ENCODE assay signal across 23 cellular contexts in the genomic region with DNA sequence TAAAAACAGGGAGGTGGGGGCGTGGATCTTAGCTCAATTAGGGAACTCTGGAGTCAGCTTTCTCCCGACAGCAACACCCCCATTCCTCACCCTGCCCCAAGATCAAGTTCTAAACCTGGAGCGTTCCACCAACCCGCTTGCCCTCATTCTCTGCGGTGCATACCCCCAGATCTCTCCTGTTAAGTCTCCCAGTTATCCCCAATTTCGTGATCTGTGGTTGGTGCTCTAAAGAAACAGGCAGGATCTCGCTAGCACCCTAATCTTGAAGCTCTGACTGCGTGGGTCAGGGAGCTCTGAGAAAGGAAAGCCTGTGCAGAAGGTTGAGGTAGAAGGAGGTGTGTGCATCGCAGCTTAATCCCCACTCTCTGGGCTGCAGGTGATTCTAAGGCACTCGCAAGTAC.
DNase-seq lines count a peak whose midpoint lies in the region; ATAC-seq and TF ChIP-seq lines count a peak whose summit lies in the region.
"Had no signal": no experiment of that assay in that cellular context is flagged by ENCODE, and none has a peak within 500 bp of the region (broad histone marks: within the 10 kb centered on the region; RNA-seq: fewer than 3 reads in every experiment).

No MANE protein-coding gene starts in this region.

- peak overlapping the region; percentile 63; the same call in 1 of the 2 replicates for H2AFZ ChIP-seq in GM23338

- no peaks in the 10 kb centered on the region for H3K36me3 Mint-ChIP-seq in GM23338 (ENCODE audit: low read depth)
- H3K36me3 Mint-ChIP-seq: CD8-positive, alpha-beta memory T cell had no signal

- no peaks in the 10 kb centered on the region for H3F3A ChIP-seq in GM23338 (replicated peaks; ENCODE audit: low read depth)

- no peak for TF ChIP-seq CTCF in GM23338 (conservative IDR thresholded peaks at IDR 0.05; ENCODE audit: low read depth in 2 of 2)

- intact Hi-C loops in head of caudate nucleus (cut with DNase I): no loop called here

- no peaks in the 10 kb centered on the region for H3K4me1 ChIP-seq in GM23338 (ENCODE audit: insufficient read depth)
- H3K4me1 ChIP-seq: A549 had no signal

- no peak overlapping the region for H3K27ac Mint-ChIP-seq in GM23338
- H3K27ac Mint-ChIP-seq: B cell; CD4-positive, alpha-beta T cell; CD8-positive, alpha-beta memory T cell had no signal

- no peak overlapping the region for H3K4me2 ChIP-seq in GM23338
- H3K4me2 ChIP-seq: A549; BLaER1 treated with 17β-estradiol and CSF1 and Interleukin-3, amounts not matched to agents 10 nM and 100 nM had no signal

- H3K27me3 ChIP-seq in GM23338 (ENCODE audit: insufficient read depth): no peaks in the 10 kb centered on the region
- H3K27me3 ChIP-seq: BLaER1 treated with 17β-estradiol and CSF1 and Interleukin-3, amounts not matched to agents 10 nM and 100 nM had no signal

- H3K9me3 Mint-ChIP-seq in GM23338: no peaks in the 10 kb centered on the region
- H3K9me3 Mint-ChIP-seq: CD4-positive, alpha-beta T cell had no signal

- peaks cover 4% of the 10 kb centered on the region for H3K27me3 Mint-ChIP-seq in GM23338 (ENCODE audit: insufficient read depth, low read depth, poor library complexity)
- H3K27me3 Mint-ChIP-seq: B cell; CD8-positive, alpha-beta memory T cell had no signal

- H4K20me1 ChIP-seq in GM23338 (replicated peaks; ENCODE audit: insufficient read depth): no peaks in the 10 kb centered on the region
- H4K20me1 ChIP-seq: BLaER1 treated with 17β-estradiol and CSF1 and Interleukin-3, amounts not matched to agents 10 nM and 100 nM had no signal

- H3K4me1 Mint-ChIP-seq in GM23338: peaks cover 14% of the 10 kb centered on the region
- H3K4me1 Mint-ChIP-seq: B cell; CD8-positive, alpha-beta memory T cell had no signal

- H3K79me2 ChIP-seq in GM23338 (replicated peaks; ENCODE audit: insufficient read depth): no peaks in the 10 kb centered on the region

- H3K36me3 ChIP-seq in GM23338 (ENCODE audit: insufficient read depth): no peaks in the 10 kb centered on the region
- H3K36me3 ChIP-seq: BLaER1 treated with 17β-estradiol and CSF1 and Interleukin-3, amounts not matched to agents 10 nM and 100 nM had no signal

- no peak overlapping the region for H3K4me3 ChIP-seq in GM23338
- H3K4me3 ChIP-seq: A549; BLaER1 treated with 17β-estradiol and CSF1 and Interleukin-3, amounts not matched to agents 10 nM and 100 nM; GM12878 had no signal

- ATAC-seq in GM23338: no peak
- ATAC-seq in HG03139 (IDR thresholded peaks at IDR 0.05; ENCODE audit: unreplicated experiment): no peak
- no peak for ATAC-seq in HG03095 (IDR thresholded peaks at IDR 0.05; ENCODE audit: unreplicated experiment)
- ATAC-seq: A549, GM12878 had no signal

- no peak for DNase-seq in GM23338 (ENCODE audit: low spot score)
- peak in 35 of 61 donors; percentile 17 to 90 (median 52) for DNase-seq in caudate nucleus (lab: John Stamatoyannopoulos, UW)
- DNase-seq in head of caudate nucleus: peak in 39 of 42 donors; percentile 15 to 87 (median 52)
- peak; percentile 72 for DNase-seq in putamen (ENCODE audit: low spot score)
- no peak for DNase-seq in NAMALWA (ENCODE audit: low spot score)
- DNase-seq: AML-193; CD4-positive, alpha-beta T cell; CD8-positive, alpha-beta memory T cell; COR-L47; DMS 273 treated with DMSO at 0.1 percent for 48 hours; DMS53; DMS79; DND-41; EL; GDM1 had no signal

- H3K4me3 Mint-ChIP-seq in GM23338: no peak overlapping the region
- H3K4me3 Mint-ChIP-seq: B cell; CD4-positive, alpha-beta T cell; CD8-positive, alpha-beta memory T cell had no signal

- H3K9me2 ChIP-seq in GM23338 (ENCODE audit: insufficient read depth): peaks cover 7% of the 10 kb centered on the region

- H3K27ac ChIP-seq in GM23338 (ENCODE audit: low read depth) (no peak overlapping the region), caudate nucleus (ENCODE audit: low read depth, low read length) (no peak overlapping the region)
- H3K27ac ChIP-seq: 22Rv1; A549; BLaER1 treated with 17β-estradiol and CSF1 and Interleukin-3, amounts not matched to agents 10 nM and 100 nM; C4-2B had no signal

TF ChIP-seq in GM23338, 12 proteins besides CTCF, POLR2A, EP300 and RAD21 (continues in another document):
- TF ChIP-seq, protein P1, sequence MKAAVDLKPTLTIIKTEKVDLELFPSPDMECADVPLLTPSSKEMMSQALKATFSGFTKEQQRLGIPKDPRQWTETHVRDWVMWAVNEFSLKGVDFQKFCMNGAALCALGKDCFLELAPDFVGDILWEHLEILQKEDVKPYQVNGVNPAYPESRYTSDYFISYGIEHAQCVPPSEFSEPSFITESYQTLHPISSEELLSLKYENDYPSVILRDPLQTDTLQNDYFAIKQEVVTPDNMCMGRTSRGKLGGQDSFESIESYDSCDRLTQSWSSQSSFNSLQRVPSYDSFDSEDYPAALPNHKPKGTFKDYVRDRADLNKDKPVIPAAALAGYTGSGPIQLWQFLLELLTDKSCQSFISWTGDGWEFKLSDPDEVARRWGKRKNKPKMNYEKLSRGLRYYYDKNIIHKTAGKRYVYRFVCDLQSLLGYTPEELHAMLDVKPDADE (IDR thresholded peaks at IDR 0.05): no peak
- TF ChIP-seq EZH2 (IDR thresholded peaks at IDR 0.05; ENCODE audit: low read depth, unreplicated experiment): no peak
- TF ChIP-seq STAT1 (IDR thresholded peaks at IDR 0.05; ENCODE audit: unreplicated experiment): no peak
- TF ChIP-seq, protein P2, sequence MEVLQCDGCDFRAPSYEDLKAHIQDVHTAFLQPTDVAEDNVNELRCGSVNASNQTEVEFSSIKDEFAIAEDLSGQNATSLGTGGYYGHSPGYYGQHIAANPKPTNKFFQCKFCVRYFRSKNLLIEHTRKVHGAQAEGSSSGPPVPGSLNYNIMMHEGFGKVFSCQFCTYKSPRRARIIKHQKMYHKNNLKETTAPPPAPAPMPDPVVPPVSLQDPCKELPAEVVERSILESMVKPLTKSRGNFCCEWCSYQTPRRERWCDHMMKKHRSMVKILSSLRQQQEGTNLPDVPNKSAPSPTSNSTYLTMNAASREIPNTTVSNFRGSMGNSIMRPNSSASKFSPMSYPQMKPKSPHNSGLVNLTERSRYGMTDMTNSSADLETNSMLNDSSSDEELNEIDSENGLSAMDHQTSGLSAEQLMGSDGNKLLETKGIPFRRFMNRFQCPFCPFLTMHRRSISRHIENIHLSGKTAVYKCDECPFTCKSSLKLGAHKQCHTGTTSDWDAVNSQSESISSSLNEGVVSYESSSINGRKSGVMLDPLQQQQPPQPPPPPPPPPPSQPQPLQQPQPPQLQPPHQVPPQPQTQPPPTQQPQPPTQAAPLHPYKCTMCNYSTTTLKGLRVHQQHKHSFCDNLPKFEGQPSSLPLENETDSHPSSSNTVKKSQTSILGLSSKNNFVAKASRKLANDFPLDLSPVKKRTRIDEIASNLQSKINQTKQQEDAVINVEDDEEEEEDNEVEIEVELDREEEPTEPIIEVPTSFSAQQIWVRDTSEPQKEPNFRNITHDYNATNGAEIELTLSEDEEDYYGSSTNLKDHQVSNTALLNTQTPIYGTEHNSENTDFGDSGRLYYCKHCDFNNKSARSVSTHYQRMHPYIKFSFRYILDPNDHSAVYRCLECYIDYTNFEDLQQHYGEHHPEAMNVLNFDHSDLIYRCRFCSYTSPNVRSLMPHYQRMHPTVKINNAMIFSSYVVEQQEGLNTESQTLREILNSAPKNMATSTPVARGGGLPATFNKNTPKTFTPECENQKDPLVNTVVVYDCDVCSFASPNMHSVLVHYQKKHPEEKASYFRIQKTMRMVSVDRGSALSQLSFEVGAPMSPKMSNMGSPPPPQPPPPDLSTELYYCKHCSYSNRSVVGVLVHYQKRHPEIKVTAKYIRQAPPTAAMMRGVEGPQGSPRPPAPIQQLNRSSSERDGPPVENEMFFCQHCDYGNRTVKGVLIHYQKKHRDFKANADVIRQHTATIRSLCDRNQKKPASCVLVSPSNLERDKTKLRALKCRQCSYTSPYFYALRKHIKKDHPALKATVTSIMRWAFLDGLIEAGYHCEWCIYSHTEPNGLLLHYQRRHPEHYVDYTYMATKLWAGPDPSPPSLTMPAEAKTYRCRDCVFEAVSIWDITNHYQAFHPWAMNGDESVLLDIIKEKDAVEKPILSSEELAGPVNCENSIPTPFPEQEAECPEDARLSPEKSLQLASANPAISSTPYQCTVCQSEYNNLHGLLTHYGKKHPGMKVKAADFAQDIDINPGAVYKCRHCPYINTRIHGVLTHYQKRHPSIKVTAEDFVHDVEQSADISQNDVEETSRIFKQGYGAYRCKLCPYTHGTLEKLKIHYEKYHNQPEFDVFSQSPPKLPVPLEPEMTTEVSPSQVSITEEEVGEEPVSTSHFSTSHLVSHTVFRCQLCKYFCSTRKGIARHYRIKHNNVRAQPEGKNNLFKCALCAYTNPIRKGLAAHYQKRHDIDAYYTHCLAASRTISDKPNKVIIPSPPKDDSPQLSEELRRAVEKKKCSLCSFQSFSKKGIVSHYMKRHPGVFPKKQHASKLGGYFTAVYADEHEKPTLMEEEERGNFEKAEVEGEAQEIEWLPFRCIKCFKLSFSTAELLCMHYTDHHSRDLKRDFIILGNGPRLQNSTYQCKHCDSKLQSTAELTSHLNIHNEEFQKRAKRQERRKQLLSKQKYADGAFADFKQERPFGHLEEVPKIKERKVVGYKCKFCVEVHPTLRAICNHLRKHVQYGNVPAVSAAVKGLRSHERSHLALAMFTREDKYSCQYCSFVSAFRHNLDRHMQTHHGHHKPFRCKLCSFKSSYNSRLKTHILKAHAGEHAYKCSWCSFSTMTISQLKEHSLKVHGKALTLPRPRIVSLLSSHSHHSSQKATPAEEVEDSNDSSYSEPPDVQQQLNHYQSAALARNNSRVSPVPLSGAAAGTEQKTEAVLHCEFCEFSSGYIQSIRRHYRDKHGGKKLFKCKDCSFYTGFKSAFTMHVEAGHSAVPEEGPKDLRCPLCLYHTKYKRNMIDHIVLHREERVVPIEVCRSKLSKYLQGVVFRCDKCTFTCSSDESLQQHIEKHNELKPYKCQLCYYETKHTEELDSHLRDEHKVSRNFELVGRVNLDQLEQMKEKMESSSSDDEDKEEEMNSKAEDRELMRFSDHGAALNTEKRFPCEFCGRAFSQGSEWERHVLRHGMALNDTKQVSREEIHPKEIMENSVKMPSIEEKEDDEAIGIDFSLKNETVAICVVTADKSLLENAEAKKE (CRISPR knock-in tag; IDR thresholded peaks at IDR 0.05): no peak
- TF ChIP-seq ZNF331 (CRISPR knock-in tag; IDR thresholded peaks at IDR 0.05; ENCODE audit: low read depth): no peak
- TF ChIP-seq JUNB (IDR thresholded peaks at IDR 0.05; ENCODE audit: unreplicated experiment): no peak
- TF ChIP-seq ZNF114 (CRISPR knock-in tag; IDR thresholded peaks at IDR 0.05): no peak
- TF ChIP-seq EZH2phosphoT487 (IDR thresholded peaks at IDR 0.05; ENCODE audit: unreplicated experiment): no peak
- no peak for TF ChIP-seq POLR2AphosphoS5 (IDR thresholded peaks at IDR 0.05; ENCODE audit: low read depth)
- no peak for TF ChIP-seq NANOG (IDR thresholded peaks at IDR 0.05; ENCODE audit: borderline replicate concordance)
- no peak for TF ChIP-seq CREB1 (CRISPR knock-in tag; IDR thresholded peaks at IDR 0.05; ENCODE audit: low read depth)

Comparison
In these comparisons a context has a peak if more than half of its experiments do, and no peak if none do; other contexts are left out.
1. DNase-seq: peak in caudate nucleus (35 of 61), head of caudate nucleus (39 of 42) and putamen (single experiment); none in GM23338 (single experiment) and NAMALWA (single experiment).